9 cellular contexts compared by ENCODE assay signal in the genomic region with DNA sequence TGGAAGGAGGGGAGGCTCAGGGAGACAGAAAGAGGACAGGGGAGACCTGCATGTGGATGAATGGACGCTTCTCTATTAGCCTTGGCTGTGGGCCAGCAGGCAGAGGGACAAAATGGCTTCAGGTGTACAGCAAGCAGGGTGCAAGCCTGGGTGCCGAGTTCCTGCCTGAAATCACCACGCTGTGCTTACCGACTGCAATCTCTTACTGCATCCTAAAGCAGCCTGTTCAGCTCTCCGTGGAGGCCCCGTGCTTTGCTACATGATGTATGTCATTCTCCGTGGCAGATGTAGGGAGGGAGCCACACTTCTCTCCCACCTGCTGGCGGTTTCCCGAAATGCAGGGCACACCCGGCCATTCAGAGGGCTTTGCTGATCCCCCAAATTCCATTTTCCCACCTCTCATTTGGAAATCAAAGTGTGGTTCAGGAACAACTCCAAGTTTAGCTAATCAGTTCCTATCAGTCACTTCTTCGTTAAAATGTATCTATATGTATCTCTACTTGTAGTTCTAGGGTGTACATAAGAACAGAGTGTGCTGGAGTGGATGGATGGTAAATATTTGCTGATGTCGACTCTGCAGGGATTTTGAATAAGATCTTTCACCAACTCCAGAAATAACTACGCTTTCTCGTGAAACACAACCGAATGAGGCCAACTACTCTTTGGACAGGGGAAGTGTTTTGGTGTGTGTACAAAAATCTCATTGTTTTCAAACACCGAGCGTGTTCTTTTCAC.
DNase-seq lines count a peak whose midpoint lies in the region; ATAC-seq, FAIRE-seq and TF ChIP-seq lines count a peak whose summit lies in the region.
"Had no signal": no experiment of that assay in that cellular context is flagged by ENCODE, and none has a peak within 500 bp of the region (broad histone marks: within the 10 kb centered on the region; RNA-seq: fewer than 3 reads in every experiment).

No MANE protein-coding gene starts in this region.

- ATAC-seq in left lobe of liver = peak; percentile 29
- ATAC-seq in GM21786 (IDR thresholded peaks at IDR 0.05; ENCODE audit: unreplicated experiment) = no peak
- ATAC-seq in GM18505 (IDR thresholded peaks at IDR 0.05; ENCODE audit: unreplicated experiment) = no peak

- FAIRE-seq in RCC 7860 (lab: Jason Lieb, UNC) = no peak

- DNase-seq in DMS53 treated with DMSO at 0.1 percent for 48 hours (lab: John Stamatoyannopoulos, UW; ENCODE audit: unreplicated experiment) (peak; percentile 49), NCI-H1105 treated with DMSO at 0.1 percent for 48 hours (lab: John Stamatoyannopoulos, UW) (peak; percentile 87), RPMI8226 (peak; percentile 65), left lobe of liver (ENCODE audit: low spot score) (no peak), amniotic stem cell (lab: John Stamatoyannopoulos, UW) (no peak), RCC 7860 (ENCODE audit: low spot score) (no peak)
- DNase-seq: trophoblast cell had no signal

- no peak for TF ChIP-seq POLR2A in GM18505 (IDR thresholded peaks at IDR 0.05; ENCODE audit: borderline replicate concordance, extremely low read depth, insufficient read depth, insufficient read length)

Comparison
In these comparisons a context has a peak if more than half of its experiments do, and no peak if none do; other contexts are left out.
1. DNase-seq: peak in DMS53 treated with DMSO at 0.1 percent for 48 hours (single experiment), NCI-H1105 treated with DMSO at 0.1 percent for 48 hours (single experiment) and RPMI8226 (single experiment); none in left lobe of liver (single experiment), amniotic stem cell (single experiment) and RCC 7860 (single experiment).